In genomic region chr1:58033311-58033710, GRCh38 we compare ENCODE assay signal across 14 cellular contexts.
A peak's percentile ranks its signal among the peaks of the same experiment; 100 is the strongest.
DNase-seq lines count a peak whose midpoint lies in the region; ATAC-seq and TF ChIP-seq lines count a peak whose summit lies in the region.
"Had no signal": no experiment of that assay in that cellular context is flagged by ENCODE, and none has a peak within 500 bp of the region (broad histone marks: within the 10 kb centered on the region; RNA-seq: fewer than 3 reads in every experiment).

No MANE protein-coding gene starts in this region.

- no peak overlapping the region for H3K9ac ChIP-seq in H9 (ENCODE audit: extremely low read depth, insufficient read length, low read length)
- no peak overlapping the region for H3K9ac ChIP-seq in PC-3 (ENCODE audit: low read length)
- H3K9ac ChIP-seq: BLaER1 treated with 17β-estradiol and CSF1 and Interleukin-3, amounts not matched to agents 10 nM and 100 nM; KMS-11 had no signal

- H3K9me3 ChIP-seq in H9 (ENCODE audit: control insufficient read depth, low read depth, low read length) (no peaks in the 10 kb centered on the region), iPS DF 6.9 (ENCODE audit: control insufficient read depth, insufficient read depth, low read length) (no peaks in the 10 kb centered on the region), right lobe of liver (no peaks in the 10 kb centered on the region), PC-3 (ENCODE audit: low read length) (no peaks in the 10 kb centered on the region)
- H3K9me3 ChIP-seq: Caco-2 had no signal

- no peak overlapping the region for H4K5ac ChIP-seq in H9 (ENCODE audit: insufficient read length, low read depth, low read length)

- H3K36me3 ChIP-seq in iPS DF 6.9 (ENCODE audit: control insufficient read depth, insufficient read depth, low read length) (no peaks in the 10 kb centered on the region), right lobe of liver (no peaks in the 10 kb centered on the region), PC-3 (ENCODE audit: low read depth, low read length) (no peaks in the 10 kb centered on the region)
- H3K36me3 ChIP-seq: BLaER1 treated with 17β-estradiol and CSF1 and Interleukin-3, amounts not matched to agents 10 nM and 100 nM had no signal

- TF ChIP-seq POLR2A in right lobe of liver (IDR thresholded peaks at IDR 0.05): no peak

- no peak overlapping the region for H2AFZ ChIP-seq in H9 (ENCODE audit: low read length)
- H2AFZ ChIP-seq in PC-3 (ENCODE audit: low read length): no peak overlapping the region

- no peak overlapping the region for H3K56ac ChIP-seq in H9 (ENCODE audit: insufficient read length, low read depth, low read length)

- no peaks in the 10 kb centered on the region for H4K20me1 ChIP-seq in H9 (ENCODE audit: control insufficient read depth, insufficient read depth, insufficient read length)
- H4K20me1 ChIP-seq in PC-3 (ENCODE audit: low read length): no peaks in the 10 kb centered on the region
- H4K20me1 ChIP-seq: BLaER1 treated with 17β-estradiol and CSF1 and Interleukin-3, amounts not matched to agents 10 nM and 100 nM had no signal

- H2BK12ac ChIP-seq in H9 (ENCODE audit: insufficient read length, low read depth, low read length): no peak overlapping the region

- H3K4me3 Mint-ChIP-seq in H9: no peak overlapping the region
- H3K4me3 Mint-ChIP-seq in stimulated activated effector memory CD8-positive, alpha-beta T cell treated with anti-CD3 and anti-CD28 coated beads, Interleukin-12 subunit alpha, Interleukin-12 subunit beta, amount 100 ng/mL, for 72 hours: no peak overlapping the region
- H3K4me3 Mint-ChIP-seq: B cell; CD8-positive, alpha-beta memory T cell; HFFc6 had no signal

- peaks cover 80 to 81% of the 10 kb centered on the region in 2 experiments for H3K4me1 Mint-ChIP-seq in H9
- no peaks in the 10 kb centered on the region for H3K4me1 Mint-ChIP-seq in stimulated activated effector memory CD8-positive, alpha-beta T cell treated with anti-CD3 and anti-CD28 coated beads, Interleukin-12 subunit alpha, Interleukin-12 subunit beta, amount 100 ng/mL, for 72 hours
- H3K4me1 Mint-ChIP-seq: CD8-positive, alpha-beta memory T cell had no signal

- BruUV-seq in PC-3 (replicated peaks; lab: Mats Ljungman, UMichigan): no TSS peak

- no peaks in the 10 kb centered on the region; a peak in 1 of 5 replicates for H3K9me3 Mint-ChIP-seq in H9
- no peaks in the 10 kb centered on the region for H3K9me3 Mint-ChIP-seq in stimulated activated effector memory CD8-positive, alpha-beta T cell treated with anti-CD3 and anti-CD28 coated beads, Interleukin-12 subunit alpha, Interleukin-12 subunit beta, amount 100 ng/mL, for 72 hours
- H3K9me3 Mint-ChIP-seq: CD8-positive, alpha-beta memory T cell had no signal

- no peaks in the 10 kb centered on the region for H3K79me1 ChIP-seq in H9 (ENCODE audit: insufficient read depth, low read depth, low read length, poor library complexity, severe bottlenecking)

- H3K27ac Mint-ChIP-seq in H9: peak overlapping the region in 2 of 3 experiments; percentile 80 to 95; a peak in 5 of 7 replicates
- H3K27ac Mint-ChIP-seq in stimulated activated effector memory CD8-positive, alpha-beta T cell treated with anti-CD3 and anti-CD28 coated beads, Interleukin-12 subunit alpha, Interleukin-12 subunit beta, amount 100 ng/mL, for 72 hours: no peak overlapping the region
- H3K27ac Mint-ChIP-seq: B cell; CD8-positive, alpha-beta memory T cell; HFFc6 had no signal

- no peak overlapping the region for H3K4ac ChIP-seq in H9 (ENCODE audit: low read depth, low read length)

- no peak overlapping the region for H2AK5ac ChIP-seq in H9 (ENCODE audit: insufficient read length, low read length)

- intact Hi-C loops in right lobe of liver (cut with DNase I) (no loop called here), PC-3 (cut with micrococcal nuclease) (no loop called here)

- H3K79me2 ChIP-seq in H9 (ENCODE audit: insufficient read depth, low read length) (no peaks in the 10 kb centered on the region), PC-3 (ENCODE audit: low read length) (no peaks in the 10 kb centered on the region)

- H2BK15ac ChIP-seq in H9 (ENCODE audit: low read depth, low read length): no peak overlapping the region

- H4K8ac ChIP-seq in H9 (replicated peaks; ENCODE audit: insufficient read length, low read depth, low read length): no peak overlapping the region

- peaks cover 22% of the 10 kb centered on the region for H3K4me1 ChIP-seq in H9 (ENCODE audit: insufficient read depth, low read length)
- peaks cover 10% of the 10 kb centered on the region for H3K4me1 ChIP-seq in iPS DF 6.9 (ENCODE audit: control insufficient read depth, insufficient read depth, low read length)
- H3K4me1 ChIP-seq in right lobe of liver: peaks cover 0 to 26% (median 6%) of the 10 kb centered on the region in 4 donors
- H3K4me1 ChIP-seq in PC-3 (ENCODE audit: insufficient read depth, low read length): no peaks in the 10 kb centered on the region
- H3K4me1 ChIP-seq: Caco-2 had no signal

- no peak overlapping the region for H3K18ac ChIP-seq in H9 (ENCODE audit: insufficient read length, low read depth, low read length)

- H4K91ac ChIP-seq in H9 (ENCODE audit: insufficient read length, low read depth, low read length): no peak overlapping the region

- no peaks in the 10 kb centered on the region; the same call in 1 of the 2 replicates for H3K27me3 Mint-ChIP-seq in H9 (ENCODE audit: low read depth)

- in situ Hi-C loops in SK-MEL-5 (cut with HindIII; ENCODE audit: low pct_unique_long_range_greater_than_20kb, low sequenced_read_pairs): no loop called here

- CTCF ChIA-PET in PC-3 (lab: Charles Lee): no interaction called here

- DNase-seq in H9 (no peak), SK-MEL-5 (ENCODE audit: low read depth, low spot score) (peak; percentile 67), iPS DF 6.9 (ENCODE audit: low read depth, low spot score) (no peak), NCI-H226 (no peak), right lobe of liver (no peak), PC-3 (no peak)
- no peak for DNase-seq in stimulated activated effector memory CD8-positive, alpha-beta T cell treated with anti-CD3 and anti-CD28 coated beads, Interleukin-12 subunit alpha, Interleukin-12 subunit beta, amount 100 ng/mL, for 72 hours (ENCODE audit: low spot score in 2 of 2)
- DNase-seq: Caco-2; CD8-positive, alpha-beta memory T cell; HFFc6 had no signal

- POLR2A ChIA-PET in PC-3 (lab: Charles Lee; ENCODE audit: unreplicated experiment): no interaction called here

- no peaks in the 10 kb centered on the region for H3K9me2 ChIP-seq in PC-3 (replicated peaks; ENCODE audit: low read length)

- WGBS in H9 (ENCODE audit: extremely low coverage, insufficient read length, low lambda C conversion rate): no CpG with 5 or more reads among the region's 2 CpGs
- WGBS in iPS DF 6.9 (ENCODE audit: insufficient coverage, insufficient read length): no CpG with 5 or more reads among the region's 2 CpGs
- WGBS in right lobe of liver (ENCODE audit: insufficient coverage, low coverage, low lambda C conversion rate, missing lambda C conversion rate): 38% methylated on average over 2 of the region's 2 CpGs

- H3K4me2 ChIP-seq in H9 (ENCODE audit: insufficient read depth, insufficient read length, low read length) (no peak overlapping the region), PC-3 (ENCODE audit: low read length) (no peak overlapping the region)
- H3K4me2 ChIP-seq: BLaER1 treated with 17β-estradiol and CSF1 and Interleukin-3, amounts not matched to agents 10 nM and 100 nM; KMS-11 had no signal

- no peaks in the 10 kb centered on the region for H3F3A ChIP-seq in PC-3 (ENCODE audit: low read length, unreplicated experiment)

- ATAC-seq in right lobe of liver (no peak), PC-3 (no peak)
- no peak for ATAC-seq in stimulated activated effector memory CD8-positive, alpha-beta T cell treated with anti-CD3 and anti-CD28 coated beads, Interleukin-12 subunit alpha, Interleukin-12 subunit beta, amount 100 ng/mL, for 72 hours
- ATAC-seq: HCT116 had no signal

- TF ChIP-seq CTCF in H9 (conservative IDR thresholded peaks at IDR 0.05) (no peak), right lobe of liver (IDR thresholded peaks at IDR 0.05) (no peak), PC-3 (conservative IDR thresholded peaks at IDR 0.05; ENCODE audit: low read depth, low read length) (no peak)

- H3K36me3 Mint-ChIP-seq in H9 (ENCODE audit: insufficient read depth in 1 of 3, low read depth in 3 of 3): peaks cover 0 to 1% (median 0%) of the 10 kb centered on the region in 3 experiments; a peak in 3 of 7 replicates
- H3K36me3 Mint-ChIP-seq in stimulated activated effector memory CD8-positive, alpha-beta T cell treated with anti-CD3 and anti-CD28 coated beads, Interleukin-12 subunit alpha, Interleukin-12 subunit beta, amount 100 ng/mL, for 72 hours: no peaks in the 10 kb centered on the region
- H3K36me3 Mint-ChIP-seq: CD8-positive, alpha-beta memory T cell had no signal

- no peaks in the 10 kb centered on the region for H3K27me3 ChIP-seq in H9 (ENCODE audit: insufficient read depth, low read length)
- H3K27me3 ChIP-seq in iPS DF 6.9 (ENCODE audit: control insufficient read depth, insufficient read depth, low read length): no peaks in the 10 kb centered on the region
- no peaks in the 10 kb centered on the region for H3K27me3 ChIP-seq in right lobe of liver
- H3K27me3 ChIP-seq in PC-3 (ENCODE audit: low read length): no peaks in the 10 kb centered on the region
- H3K27me3 ChIP-seq: BLaER1 treated with 17β-estradiol and CSF1 and Interleukin-3, amounts not matched to agents 10 nM and 100 nM had no signal

- H3T11ph ChIP-seq in H9 (ENCODE audit: low read length): no peak overlapping the region

- H3K4me3 ChIP-seq in iPS DF 6.9 (ENCODE audit: low read length) (no peak overlapping the region), right lobe of liver (no peak overlapping the region), PC-3 (ENCODE audit: low read length) (no peak overlapping the region)
- H3K4me3 ChIP-seq: BLaER1 treated with 17β-estradiol and CSF1 and Interleukin-3, amounts not matched to agents 10 nM and 100 nM had no signal

- no peak overlapping the region for H3K27ac ChIP-seq in H9 (ENCODE audit: insufficient read length, low read depth, low read length)
- H3K27ac ChIP-seq in iPS DF 6.9 (ENCODE audit: low read length): peak overlapping the region; percentile 95
- peak overlapping the region in 1 of 3 donors; percentile 71 for H3K27ac ChIP-seq in right lobe of liver
- no peak overlapping the region for H3K27ac ChIP-seq in PC-3 (ENCODE audit: low read length)
- H3K27ac ChIP-seq: BLaER1 treated with 17β-estradiol and CSF1 and Interleukin-3, amounts not matched to agents 10 nM and 100 nM; KMS-11 had no signal

- no peaks in the 10 kb centered on the region for H3K23me2 ChIP-seq in H9 (ENCODE audit: insufficient read length, low read depth, low read length, poor library complexity, severe bottlenecking)

- no peak overlapping the region for H2BK5ac ChIP-seq in H9 (ENCODE audit: insufficient read length, low read length)

- no peak overlapping the region for H3K23ac ChIP-seq in H9 (ENCODE audit: insufficient read length, low read depth, low read length)

- no peak overlapping the region for H2BK20ac ChIP-seq in H9 (ENCODE audit: low read depth, low read length, poor library complexity, severe bottlenecking)

- no peak overlapping the region for H3K14ac ChIP-seq in H9 (ENCODE audit: insufficient read depth, low read length)

- no peak overlapping the region for H2BK120ac ChIP-seq in H9 (ENCODE audit: low read depth, low read length, poor library complexity, severe bottlenecking)
